ENCODE assay signal across 1 cellular context in genomic region chr18:46756559-46757201, GRCh38.
TF ChIP-seq lines count a peak whose summit lies in the region.

TSS of gene ST8SIA5 (minus strand) at chr18:46757053. CDS start at chr18:46756508, 545 bp downstream.

TF ChIP-seq in IMR-90, 13 proteins besides CTCF, POLR2A, EP300 and RAD21 (continued from another document):
- no peak for TF ChIP-seq ELK1 (IDR thresholded peaks at IDR 0.05; ENCODE audit: borderline replicate concordance, low read depth, low read length)
- TF ChIP-seq NFE2L2 (IDR thresholded peaks at IDR 0.05; ENCODE audit: low read depth, low read length), result no peak
- TF ChIP-seq MAZ (IDR thresholded peaks at IDR 0.05; ENCODE audit: borderline replicate concordance, low read depth, low read length), result no peak
- TF ChIP-seq FOS (IDR thresholded peaks at IDR 0.05; ENCODE audit: low read depth, low read length), result no peak
- no peak for TF ChIP-seq CHD1 (IDR thresholded peaks at IDR 0.05; ENCODE audit: low read depth, low read length)
